ENCODE assay signal across 10 cellular contexts in the genomic region with DNA sequence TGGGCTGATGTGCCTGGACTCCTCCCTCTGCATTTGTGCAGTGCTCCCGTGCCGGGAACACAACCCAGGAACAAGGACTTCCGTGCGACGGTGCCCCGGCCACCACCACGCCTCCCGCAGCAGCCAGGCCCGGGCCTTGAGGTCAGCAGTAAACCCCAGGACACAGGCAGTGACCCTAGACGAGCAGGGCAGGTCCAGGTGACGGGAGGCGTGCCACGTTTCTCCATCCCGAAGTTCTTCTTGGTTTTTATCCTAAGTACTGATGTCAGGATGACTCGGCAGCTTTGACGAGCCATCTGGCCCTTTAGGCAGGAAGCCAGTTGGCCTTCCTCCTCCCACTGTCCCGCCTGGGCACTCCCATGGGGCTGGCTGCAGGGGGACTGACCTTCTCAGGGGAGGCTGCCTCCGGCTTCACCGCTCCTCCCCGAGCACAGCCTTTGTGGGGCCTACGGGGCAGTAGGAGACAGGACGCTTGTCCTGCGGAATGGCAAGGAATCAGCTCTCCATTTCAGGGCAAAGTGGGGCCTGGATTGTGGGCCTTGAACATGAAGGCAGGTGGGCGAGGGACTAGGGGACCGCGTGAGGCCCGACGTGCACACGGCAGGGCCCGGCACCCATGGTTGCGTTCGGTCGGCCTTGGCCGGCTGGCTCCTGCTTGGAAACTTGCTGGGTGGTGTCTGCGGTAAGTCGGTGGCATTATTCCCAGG.
DNase-seq lines count a peak whose midpoint lies in the region; ATAC-seq and TF ChIP-seq lines count a peak whose summit lies in the region.
"Had no signal": no experiment of that assay in that cellular context is flagged by ENCODE, and none has a peak within 500 bp of the region (broad histone marks: within the 10 kb centered on the region; RNA-seq: fewer than 3 reads in every experiment).

No MANE protein-coding gene starts in this region.

- H3K27ac Mint-ChIP-seq in stimulated activated effector memory CD8-positive, alpha-beta T cell treated with anti-CD3 and anti-CD28 coated beads, Interleukin-12 subunit alpha, Interleukin-12 subunit beta, amount 100 ng/mL, for 72 hours: no peak overlapping the region

- H3K9me3 ChIP-seq in GM23248 (ENCODE audit: low read depth) (no peaks in the 10 kb centered on the region), upper lobe of left lung (no peaks in the 10 kb centered on the region)

- H3K9me2 ChIP-seq in GM23248 (ENCODE audit: insufficient read depth): no peaks in the 10 kb centered on the region

- H3K4me2 ChIP-seq in GM23248 (ENCODE audit: unreplicated experiment): no peak overlapping the region

- no peaks in the 10 kb centered on the region for H3K79me2 ChIP-seq in GM23248 (ENCODE audit: insufficient read depth)

- no peaks in the 10 kb centered on the region for H4K20me1 ChIP-seq in GM23248 (ENCODE audit: insufficient read depth)

- H3K4me3 ChIP-seq in GM23248 (no peak overlapping the region), fibroblast of villous mesenchyme (ENCODE audit: low read depth, low read length) (no peak overlapping the region), upper lobe of left lung (no peak overlapping the region)

- H3K4me3 Mint-ChIP-seq in stimulated activated effector memory CD8-positive, alpha-beta T cell treated with anti-CD3 and anti-CD28 coated beads, Interleukin-12 subunit alpha, Interleukin-12 subunit beta, amount 100 ng/mL, for 72 hours: no peak overlapping the region

- no peaks in the 10 kb centered on the region for H3K36me3 ChIP-seq in GM23248 (ENCODE audit: low read depth)
- no peaks in the 10 kb centered on the region for H3K36me3 ChIP-seq in upper lobe of left lung

- peak overlapping the region; percentile 60 for H2AFZ ChIP-seq in GM23248

- peak overlapping the region; percentile 49 for H3K9ac ChIP-seq in GM23248

- H3F3A ChIP-seq in GM23248 (ENCODE audit: insufficient read depth): peaks cover 16% of the 10 kb centered on the region

- intact Hi-C loops in sciatic nerve (cut with DNase I): no loop called here

- H3K27ac ChIP-seq in GM23248: peak overlapping the region; percentile 34; the same call in 1 of the 2 replicates
- no peak overlapping the region for H3K27ac ChIP-seq in upper lobe of left lung
- H3K27ac ChIP-seq: VCaP had no signal

- H3K36me3 Mint-ChIP-seq in stimulated activated effector memory CD8-positive, alpha-beta T cell treated with anti-CD3 and anti-CD28 coated beads, Interleukin-12 subunit alpha, Interleukin-12 subunit beta, amount 100 ng/mL, for 72 hours: no peaks in the 10 kb centered on the region

- no peak for TF ChIP-seq EP300 in upper lobe of left lung (IDR thresholded peaks at IDR 0.05)

- in situ Hi-C loops in GM23248 (cut with MboI): no loop called here

- H3K27me3 ChIP-seq in GM23248 (replicated peaks; ENCODE audit: insufficient read depth) (no peaks in the 10 kb centered on the region), upper lobe of left lung (no peaks in the 10 kb centered on the region)

- no peak for TF ChIP-seq POLR2A in upper lobe of left lung (IDR thresholded peaks at IDR 0.05)

- H3K4me1 Mint-ChIP-seq in stimulated activated effector memory CD8-positive, alpha-beta T cell treated with anti-CD3 and anti-CD28 coated beads, Interleukin-12 subunit alpha, Interleukin-12 subunit beta, amount 100 ng/mL, for 72 hours: peaks cover 11% of the 10 kb centered on the region

- 55% methylated on average over 36 of the region's 36 CpGs for WGBS in GM23248 (ENCODE audit: low coverage in 1 of 2, low lambda C conversion rate in 2 of 2, missing lambda C conversion rate in 2 of 2), 2 experiments
- 85 to 96% methylated on average over 20 to 34 of the region's 36 CpGs for WGBS in upper lobe of left lung, 2 donors

- no peaks in the 10 kb centered on the region for H3K9me3 Mint-ChIP-seq in stimulated activated effector memory CD8-positive, alpha-beta T cell treated with anti-CD3 and anti-CD28 coated beads, Interleukin-12 subunit alpha, Interleukin-12 subunit beta, amount 100 ng/mL, for 72 hours

- TF ChIP-seq CTCF in fibroblast of villous mesenchyme (IDR thresholded peaks at IDR 0.05; ENCODE audit: insufficient read depth, low read depth, low read length): no peak
- TF ChIP-seq CTCF in upper lobe of left lung (IDR thresholded peaks at IDR 0.05): no peak

- peak; percentile 87 for DNase-seq in GM23248
- peak; percentile 18 for DNase-seq in SHP77 treated with DMSO at 0.1 percent for 48 hours (lab: John Stamatoyannopoulos, UW)
- DNase-seq in fibroblast of villous mesenchyme (ENCODE audit: low read depth): peak; percentile 88
- DNase-seq in sciatic nerve (ENCODE audit: low spot score): no peak
- DNase-seq in stimulated activated effector memory CD8-positive, alpha-beta T cell treated with anti-CD3 and anti-CD28 coated beads, Interleukin-12 subunit alpha, Interleukin-12 subunit beta, amount 100 ng/mL, for 72 hours (ENCODE audit: low spot score in 2 of 2): no peak
- no peak for DNase-seq in Ammon's horn (ENCODE audit: low spot score)
- no peak for DNase-seq in upper lobe of left lung
- DNase-seq: activated naive CD4-positive, alpha-beta T cell; NCI-H510A treated with DMSO at 0.1 percent for 48 hours had no signal

- ATAC-seq in sciatic nerve: peak; percentile 63
- no peak for ATAC-seq in stimulated activated effector memory CD8-positive, alpha-beta T cell treated with anti-CD3 and anti-CD28 coated beads, Interleukin-12 subunit alpha, Interleukin-12 subunit beta, amount 100 ng/mL, for 72 hours
- ATAC-seq in upper lobe of left lung (ENCODE audit: low FRiP score in 2 of 2): no peak

- H3K4me1 ChIP-seq in GM23248 (ENCODE audit: insufficient read depth): peaks cover 28% of the 10 kb centered on the region
- peaks cover 0 to 4% (median 0%) of the 10 kb centered on the region in 4 donors for H3K4me1 ChIP-seq in upper lobe of left lung

Comparison
In these comparisons a context has a peak if more than half of its experiments do, and no peak if none do; other contexts are left out.
1. DNase-seq: peak in GM23248 (single experiment), SHP77 treated with DMSO at 0.1 percent for 48 hours (single experiment) and fibroblast of villous mesenchyme (single experiment); none in sciatic nerve (single experiment), stimulated activated effector memory CD8-positive, alpha-beta T cell treated with anti-CD3 and anti-CD28 coated beads, Interleukin-12 subunit alpha, Interleukin-12 subunit beta, amount 100 ng/mL, for 72 hours (0 of 2), Ammon's horn (single experiment) and upper lobe of left lung (0 of 2).